In the genomic region with DNA sequence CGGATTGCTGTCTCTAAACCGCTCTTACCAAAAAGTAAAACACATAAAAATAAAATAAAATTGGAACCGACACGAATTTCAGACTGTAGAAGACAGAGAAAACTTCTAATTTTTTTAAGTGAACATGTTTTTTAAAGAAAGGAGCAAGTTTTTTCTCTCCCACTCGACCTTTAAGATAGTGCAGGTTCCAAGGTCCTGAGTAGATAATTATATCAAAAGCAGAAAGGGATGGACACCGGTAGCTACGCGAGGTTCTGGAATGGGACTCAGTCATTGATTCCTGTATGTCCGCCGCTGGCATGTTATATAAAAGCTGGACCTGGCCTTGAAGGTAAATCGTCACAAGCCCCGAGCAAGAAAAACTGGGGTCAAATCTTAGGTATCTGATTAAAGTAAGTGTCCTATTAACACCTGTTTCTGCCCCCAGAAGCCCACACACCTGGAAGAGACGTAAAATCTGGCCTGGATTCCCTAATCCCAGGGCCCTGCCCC, we compare ENCODE assay signal across 7 cellular contexts. TPM values are rescaled to one million over a fixed set of nuclear protein-coding genes. Genes with fewer than 3 reads are reported as not detected.
DNase-seq lines count a peak whose midpoint lies in the region; ATAC-seq and TF ChIP-seq lines count a peak whose summit lies in the region.

No MANE protein-coding gene starts in this region.

- H3K4me3 ChIP-seq in WERI-Rb-1 (ENCODE audit: low read depth, low read length) = peak overlapping the region; percentile 91
- peak overlapping the region; percentile 85 to 90 for H3K4me3 ChIP-seq in right atrium auricular region

- H3K9me3 ChIP-seq in WERI-Rb-1 (ENCODE audit: severe bottlenecking) = no peaks in the 10 kb centered on the region
- no peaks in the 10 kb centered on the region for H3K9me3 ChIP-seq in right atrium auricular region

- H3K36me3 ChIP-seq in WERI-Rb-1 = no peaks in the 10 kb centered on the region
- H3K36me3 ChIP-seq in right atrium auricular region = no peaks in the 10 kb centered on the region

- H3K27me3 ChIP-seq in WERI-Rb-1 (ENCODE audit: insufficient read depth, low read depth, severe bottlenecking) (no peaks in the 10 kb centered on the region), right atrium auricular region (no peaks in the 10 kb centered on the region)

- H3K27ac ChIP-seq in WERI-Rb-1 = peak overlapping the region; percentile 87
- peak overlapping the region; percentile 95 to 98 for H3K27ac ChIP-seq in right atrium auricular region

- ATAC-seq in GM18907 (IDR thresholded peaks at IDR 0.05; ENCODE audit: unreplicated experiment) (peak; percentile 1), HG02852 (IDR thresholded peaks at IDR 0.05; ENCODE audit: unreplicated experiment) (peak; percentile 0)
- ATAC-seq in stimulated activated effector memory CD8-positive, alpha-beta T cell treated with anti-CD3 and anti-CD28 coated beads, Interleukin-12 subunit alpha, Interleukin-12 subunit beta, amount 100 ng/mL, for 72 hours = no peak

- peak overlapping the region; percentile 98 for H3K4me3 Mint-ChIP-seq in stimulated activated effector memory CD8-positive, alpha-beta T cell treated with anti-CD3 and anti-CD28 coated beads, Interleukin-12 subunit alpha, Interleukin-12 subunit beta, amount 100 ng/mL, for 72 hours

- no peaks in the 10 kb centered on the region for H3K9me3 Mint-ChIP-seq in stimulated activated effector memory CD8-positive, alpha-beta T cell treated with anti-CD3 and anti-CD28 coated beads, Interleukin-12 subunit alpha, Interleukin-12 subunit beta, amount 100 ng/mL, for 72 hours

- H3K4me1 ChIP-seq in right atrium auricular region = peaks cover 0 to 22% of the 10 kb centered on the region in 2 donors

- TF ChIP-seq CTCF in WERI-Rb-1 (IDR thresholded peaks at IDR 0.05; ENCODE audit: low read depth, low read length) (no peak), right atrium auricular region (IDR thresholded peaks at IDR 0.05) (no peak)

- DNase-seq in WERI-Rb-1 = no peak
- no peak for DNase-seq in right atrium auricular region (ENCODE audit: low spot score)
- no peak for DNase-seq in stimulated activated effector memory CD8-positive, alpha-beta T cell treated with anti-CD3 and anti-CD28 coated beads, Interleukin-12 subunit alpha, Interleukin-12 subunit beta, amount 100 ng/mL, for 72 hours (ENCODE audit: low spot score in 2 of 2)
- DNase-seq in kidney tubule cell (ENCODE audit: low spot score) = no peak
- no peak for DNase-seq in NCI-H2227 treated with DMSO at 0.1 percent for 48 hours (lab: John Stamatoyannopoulos, UW)

- peaks cover 26% of the 10 kb centered on the region for H3K4me1 Mint-ChIP-seq in stimulated activated effector memory CD8-positive, alpha-beta T cell treated with anti-CD3 and anti-CD28 coated beads, Interleukin-12 subunit alpha, Interleukin-12 subunit beta, amount 100 ng/mL, for 72 hours

- H3K27ac Mint-ChIP-seq in stimulated activated effector memory CD8-positive, alpha-beta T cell treated with anti-CD3 and anti-CD28 coated beads, Interleukin-12 subunit alpha, Interleukin-12 subunit beta, amount 100 ng/mL, for 72 hours = peak overlapping the region; percentile 96

- H3K36me3 Mint-ChIP-seq in stimulated activated effector memory CD8-positive, alpha-beta T cell treated with anti-CD3 and anti-CD28 coated beads, Interleukin-12 subunit alpha, Interleukin-12 subunit beta, amount 100 ng/mL, for 72 hours = peaks cover 32% of the 10 kb centered on the region

RNA-seq across cellular contexts. Expression of a gene that starts 0.5 kb away (rescaled TPM):
- 10 to 100 TPM; 69.4 to 81.9 TPM for total RNA-seq in right atrium auricular region

RNA-seq across cellular contexts. Expression of a gene that starts 0.8 kb away (rescaled TPM):
- 1 to 10 TPM; 1.8 to 2.5 TPM for total RNA-seq in right atrium auricular region
